In the genomic region with DNA sequence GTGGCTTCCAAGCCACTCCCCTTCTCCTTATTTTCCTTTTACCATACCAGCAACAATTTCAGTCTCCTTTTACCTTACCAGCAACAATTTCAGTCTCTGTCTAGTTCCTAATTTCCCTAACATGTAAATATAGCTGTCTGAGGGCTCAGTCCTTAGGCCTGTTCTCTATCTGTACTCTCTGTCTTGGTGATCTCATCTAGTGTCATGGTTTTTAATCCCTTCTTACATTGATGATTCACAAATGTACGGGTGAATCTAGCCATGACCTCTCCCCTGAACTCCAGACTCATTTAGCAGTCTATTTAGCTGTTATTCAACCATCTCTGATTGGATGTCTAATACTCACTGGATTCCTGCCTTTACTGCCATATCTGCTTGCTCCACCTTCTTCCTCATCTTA, we compare ENCODE assay signal across 9 cellular contexts. TPM values are rescaled to one million over a fixed set of nuclear protein-coding genes. Genes with fewer than 3 reads are reported as not detected.
A peak's percentile ranks its signal among the peaks of the same experiment; 100 is the strongest.
DNase-seq lines count a peak whose midpoint lies in the region; ATAC-seq and TF ChIP-seq lines count a peak whose summit lies in the region.
"Had no signal": no experiment of that assay in that cellular context is flagged by ENCODE, and none has a peak within 500 bp of the region (broad histone marks: within the 10 kb centered on the region; RNA-seq: fewer than 3 reads in every experiment).

No MANE protein-coding gene starts in this region.

- TF ChIP-seq CTCF in Panc1 (IDR thresholded peaks at IDR 0.05) (no peak), vagina (IDR thresholded peaks at IDR 0.05) (no peak)

- CTCF ChIA-PET in Panc1 (lab: Charles Lee) = no interaction called here

- in situ Hi-C loops in Panc1 (cut with HindIII; ENCODE audit: low pct_unique_long_range_greater_than_20kb, low sequenced_read_pairs) = no loop called here

- TF ChIP-seq POLR2A in vagina (IDR thresholded peaks at IDR 0.05) = no peak

- H3K27ac ChIP-seq in Panc1 (ENCODE audit: low read length) (no peak overlapping the region), vagina (no peak overlapping the region)

- no TSS peak for BruUV-seq in Panc1 (replicated peaks; lab: Mats Ljungman, UMichigan)

- POLR2A ChIA-PET in Panc1 (lab: Charles Lee) = no interaction called here

- ATAC-seq in GM18858 (IDR thresholded peaks at IDR 0.05; ENCODE audit: unreplicated experiment) = peak; percentile 42
- ATAC-seq in HG02642 (IDR thresholded peaks at IDR 0.05; ENCODE audit: poor library complexity, unreplicated experiment) = peak; percentile 62
- peak; percentile 60; the same call in 1 of the 2 replicates for ATAC-seq in Panc1
- no peak for ATAC-seq in HG03457 (IDR thresholded peaks at IDR 0.05; ENCODE audit: unreplicated experiment)
- ATAC-seq: GM23338 had no signal

- H3K36me3 ChIP-seq in Panc1 (ENCODE audit: control insufficient read depth, insufficient read depth, low read length) (no peaks in the 10 kb centered on the region), vagina (no peaks in the 10 kb centered on the region)

- intact Hi-C loops in Panc1 (cut with micrococcal nuclease; ENCODE audit: unreplicated experiment) = no loop called here
- intact Hi-C loops in vagina (cut with DNase I) = no loop called here

- H3K9me3 ChIP-seq in Panc1 (ENCODE audit: control insufficient read depth, insufficient read depth, low read depth, low read length) (no peaks in the 10 kb centered on the region), vagina (no peaks in the 10 kb centered on the region)

- DNase-seq in Panc1 (ENCODE audit: low read depth, low spot score) (no peak), myocyte (ENCODE audit: low read depth) (peak; percentile 50), OCI-M2 (lab: John Stamatoyannopoulos, UW; ENCODE audit: unreplicated experiment) (no peak), DMS153 treated with DMSO at 0.1 percent for 48 hours (lab: John Stamatoyannopoulos, UW; ENCODE audit: unreplicated experiment) (no peak), vagina (ENCODE audit: extremely low spot score in 2 of 2) (no peak)

- no peaks in the 10 kb centered on the region for H3K27me3 ChIP-seq in Panc1 (ENCODE audit: control insufficient read depth, insufficient read depth, low read length)
- no peaks in the 10 kb centered on the region for H3K27me3 ChIP-seq in vagina

- no peaks in the 10 kb centered on the region for H3K4me1 ChIP-seq in Panc1 (ENCODE audit: control insufficient read depth, insufficient read depth, low read length)
- H3K4me1 ChIP-seq in vagina = peaks cover 15% of the 10 kb centered on the region

- H3K4me3 ChIP-seq in Panc1 (ENCODE audit: low read depth in 2 of 2, low read length in 2 of 2) (no peak overlapping the region), vagina (no peak overlapping the region)
- H3K4me3 ChIP-seq: GM23338 had no signal

RNA-seq across cellular contexts. Expression of a gene that starts 7.2 kb away (rescaled TPM):
- total RNA-seq in Panc1 (2021; ENCODE audit: unreplicated experiment) (2.7 TPM), myocyte (3.4 and 6.0 TPM in 2 replicates), vagina (11.5 TPM)
- 1.2 TPM for polyA plus RNA-seq in Panc1 (2012; ENCODE audit: insufficient read length)
- 3.8 TPM for polyA plus RNA-seq in myocyte (2012)
